ENCODE assay signal across 19 cellular contexts in the genomic region with DNA sequence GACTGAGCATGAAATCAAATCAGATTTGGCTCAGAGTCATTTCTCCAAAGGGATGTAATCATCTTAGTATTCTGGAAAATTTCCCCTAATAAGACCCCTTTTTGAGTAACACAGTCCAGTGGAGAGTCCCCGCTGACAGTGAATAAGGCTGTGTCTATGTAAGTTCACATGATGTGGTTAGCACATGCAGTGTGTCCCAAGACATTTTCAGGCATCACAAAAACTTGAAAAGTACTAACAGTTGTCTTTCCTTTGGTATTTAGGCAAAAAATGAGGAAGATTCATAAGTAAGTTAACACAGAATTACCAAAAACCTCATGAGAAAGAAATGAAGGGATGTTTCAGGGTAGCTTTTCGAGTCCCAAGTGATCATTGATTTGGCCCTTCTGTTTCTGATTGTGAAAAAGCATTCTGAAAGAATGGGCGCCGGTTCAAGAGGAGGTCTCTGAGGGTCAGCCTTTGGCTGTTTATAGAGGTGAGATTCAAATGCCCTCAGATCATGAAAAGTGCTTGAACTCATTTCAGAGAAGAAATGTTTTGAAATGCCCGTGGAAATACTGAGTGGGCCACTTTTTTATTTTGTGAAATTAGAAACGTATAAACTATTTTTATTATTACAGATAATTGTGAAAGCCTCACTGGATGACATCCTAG. TPM values are rescaled to one million over a fixed set of nuclear protein-coding genes. Genes with fewer than 3 reads are reported as not detected.
A peak's percentile ranks its signal among the peaks of the same experiment; 100 is the strongest.
DNase-seq lines count a peak whose midpoint lies in the region; ATAC-seq and TF ChIP-seq lines count a peak whose summit lies in the region.
"Had no signal": no experiment of that assay in that cellular context is flagged by ENCODE, and none has a peak within 500 bp of the region (broad histone marks: within the 10 kb centered on the region; RNA-seq: fewer than 3 reads in every experiment).

No MANE protein-coding gene starts in this region.

- TF ChIP-seq POLR2A in Peyer's patch (IDR thresholded peaks at IDR 0.05) = no peak

- H3K36me3 Mint-ChIP-seq in mesothelial cell of epicardium = no peaks in the 10 kb centered on the region

- peak overlapping the region; percentile 56 for H3K27ac Mint-ChIP-seq in mesothelial cell of epicardium
- H3K27ac Mint-ChIP-seq: activated T-cell treated with anti-CD3 and anti-CD28 coated beads, Interleukin-2, amount 50 U/mL, for 72 hours; nephron progenitor cell had no signal

- H3K4me2 ChIP-seq in PC-9 = no peak overlapping the region
- H3K4me2 ChIP-seq: smooth muscle cell had no signal

- H3K9me3 Mint-ChIP-seq in mesothelial cell of epicardium = no peaks in the 10 kb centered on the region
- H3K9me3 Mint-ChIP-seq: activated T-cell treated with anti-CD3 and anti-CD28 coated beads, Interleukin-2, amount 50 U/mL, for 72 hours had no signal

- TF ChIP-seq CTCF in Peyer's patch (IDR thresholded peaks at IDR 0.05) (no peak), mesothelial cell of epicardium (IDR thresholded peaks at IDR 0.05; ENCODE audit: unreplicated experiment) (no peak), PC-9 (conservative IDR thresholded peaks at IDR 0.05) (no peak)

- H3K27ac ChIP-seq in Peyer's patch (peak overlapping the region in 3 of 4 donors; percentile 75 to 86 (median 81)), subcutaneous abdominal adipose tissue (ENCODE audit: low read depth, low read length) (peak overlapping the region; percentile 98), PC-9 (no peak overlapping the region)
- H3K27ac ChIP-seq: foreskin keratinocyte had no signal

- peaks cover 8% of the 10 kb centered on the region for H3K4me1 Mint-ChIP-seq in mesothelial cell of epicardium
- H3K4me1 Mint-ChIP-seq: nephron progenitor cell had no signal

- no peaks in the 10 kb centered on the region for H3K9me3 ChIP-seq in Peyer's patch
- H3K9me3 ChIP-seq in subcutaneous abdominal adipose tissue (ENCODE audit: control insufficient read depth in 5 of 5, low read length in 5 of 5) = no peaks in the 10 kb centered on the region
- H3K9me3 ChIP-seq in PC-9 (ENCODE audit: insufficient read depth, low read depth) = no peaks in the 10 kb centered on the region

- H4K20me1 ChIP-seq in PC-9 (ENCODE audit: insufficient read depth) = no peaks in the 10 kb centered on the region

- no peaks in the 10 kb centered on the region for H3K27me3 ChIP-seq in Peyer's patch
- no peaks in the 10 kb centered on the region for H3K27me3 ChIP-seq in subcutaneous abdominal adipose tissue (ENCODE audit: control insufficient read depth in 5 of 5, insufficient read depth in 4 of 5, low read length in 5 of 5)
- peaks cover 99% of the 10 kb centered on the region for H3K27me3 ChIP-seq in PC-9 (ENCODE audit: insufficient read depth, low read depth)

- no peaks in the 10 kb centered on the region for H3K79me2 ChIP-seq in PC-9 (ENCODE audit: low read depth)

- H3K36me3 ChIP-seq in Peyer's patch = no peaks in the 10 kb centered on the region
- H3K36me3 ChIP-seq in subcutaneous abdominal adipose tissue (ENCODE audit: control insufficient read depth in 5 of 5, insufficient read depth in 5 of 5, low read length in 5 of 5) = peaks cover 0 to 2% (median 0%) of the 10 kb centered on the region in 5 donors
- no peaks in the 10 kb centered on the region for H3K36me3 ChIP-seq in PC-9 (ENCODE audit: low read depth)

- DNase-seq in Peyer's patch (no peak), fibroblast of gingiva (ENCODE audit: low read depth) (peak; percentile 3), mesothelial cell of epicardium (ENCODE audit: low spot score in 2 of 2, unreplicated experiment in 2 of 2) (no peak), PC-9 (no peak)
- no peak for DNase-seq in activated effector memory CD4-positive, alpha-beta T cell treated with Interleukin-2 at 50 U/mL for 16 hours
- DNase-seq: activated CD4-positive, alpha-beta T cell treated with anti-CD3 and anti-CD28 coated beads, Interleukin-2, amount 50 U/mL, for 1 hour; activated T-cell treated with anti-CD3 and anti-CD28 coated beads, Interleukin-2, amount 50 U/mL, for 72 hours; AML-193; amniotic stem cell; NCI-H2029; NCI-H82; nephron progenitor cell; T1000 had no signal

- intact Hi-C loops in PC-9 (cut with micrococcal nuclease; ENCODE audit: unreplicated experiment) = no loop called here

- CTCF ChIA-PET in PC-9 (lab: Charles Lee) = no interaction called here

- H2AFZ ChIP-seq in PC-9 = no peak overlapping the region

- POLR2A ChIA-PET in PC-9 (lab: Charles Lee; ENCODE audit: unreplicated experiment) = no interaction called here

- H3K4me3 ChIP-seq in Peyer's patch (peak overlapping the region in 2 of 4 donors; percentile 39 to 58), subcutaneous abdominal adipose tissue (ENCODE audit: low read depth in 1 of 5, low read length in 5 of 5) (peak overlapping the region in 4 of 5 donors; percentile 65 to 88 (median 78)), PC-9 (no peak overlapping the region)
- H3K4me3 ChIP-seq: smooth muscle cell had no signal

- H3K27me3 Mint-ChIP-seq in mesothelial cell of epicardium (ENCODE audit: low read depth) = peaks cover 11% of the 10 kb centered on the region

- peaks cover 0 to 12% (median 2%) of the 10 kb centered on the region in 4 donors for H3K4me1 ChIP-seq in Peyer's patch
- H3K4me1 ChIP-seq in subcutaneous abdominal adipose tissue (ENCODE audit: control insufficient read depth in 5 of 5, insufficient read depth in 5 of 5, low read length in 5 of 5) = peaks cover 3 to 31% (median 25%) of the 10 kb centered on the region in 5 donors
- no peaks in the 10 kb centered on the region for H3K4me1 ChIP-seq in PC-9 (replicated peaks; ENCODE audit: insufficient read depth)
- H3K4me1 ChIP-seq: foreskin keratinocyte had no signal

- no peaks in the 10 kb centered on the region for H3K9me2 ChIP-seq in PC-9 (ENCODE audit: insufficient read depth)

- no peaks in the 10 kb centered on the region for H3F3A ChIP-seq in PC-9 (ENCODE audit: insufficient read depth, low read depth)

- H3K9ac ChIP-seq in subcutaneous abdominal adipose tissue (ENCODE audit: low read length in 5 of 5) = peak overlapping the region in 4 of 5 donors; percentile 62 to 86 (median 79)

- H3K4me3 Mint-ChIP-seq in mesothelial cell of epicardium = no peak overlapping the region
- H3K4me3 Mint-ChIP-seq: nephron progenitor cell had no signal

- ATAC-seq in HG02938 (IDR thresholded peaks at IDR 0.05; ENCODE audit: unreplicated experiment) = no peak
- no peak for ATAC-seq in GM18858 (IDR thresholded peaks at IDR 0.05; ENCODE audit: unreplicated experiment)
- ATAC-seq: activated T-cell treated with anti-CD3 and anti-CD28 coated beads, Interleukin-2, amount 50 U/mL, for 72 hours; foreskin keratinocyte had no signal

- no TSS peak for BruUV-seq in PC-9 (replicated peaks; lab: Mats Ljungman, UMichigan)

RNA-seq across cellular contexts. Expression of gene ASPA, which starts 0.5 kb away (rescaled TPM):
- total RNA-seq in Peyer's patch = 10 to 100 TPM; 11.4 to 27.7 (median 17.0) TPM
- 0.07 to 0.16 TPM in 2 of 3 replicates, not detected in the other for total RNA-seq in mesothelial cell of epicardium
- not detected in 2 replicates for total RNA-seq in PC-9 (2021)
- total RNA-seq: foreskin keratinocyte, smooth muscle cell had no signal

RNA-seq across cellular contexts. Expression of gene SPATA22, which starts 3.7 kb away (rescaled TPM):
- total RNA-seq in Peyer's patch (not detected), mesothelial cell of epicardium (not detected in 3 replicates), PC-9 (2021) (not detected in 2 replicates)
- total RNA-seq: foreskin keratinocyte, smooth muscle cell had no signal

RNA-seq across cellular contexts. Expression of gene OR1E2, which starts 41.6 kb away (rescaled TPM):
- not detected for total RNA-seq in Peyer's patch
- total RNA-seq in mesothelial cell of epicardium = not detected in 3 replicates
- total RNA-seq in PC-9 (2021) = not detected in 2 replicates
- total RNA-seq: activated T-cell treated with anti-CD3 and anti-CD28 coated beads, Interleukin-2, amount 50 U/mL, for 72 hours; dermis microvascular lymphatic vessel endothelial cell; foreskin keratinocyte; smooth muscle cell had no signal

Comparison
In these comparisons a context has a peak if more than half of its experiments do, and no peak if none do; other contexts are left out.
1. RNA of gene ASPA, which starts 0.5 kb away (total RNA-seq): 11.4 to 27.7 TPM in Peyer's patch; 0.07 to 0.16 TPM in mesothelial cell of epicardium and not detected in PC-9; every median in the first group is over 10 times any median in the second.